1 cellular context compared by ENCODE assay signal in the genomic region with DNA sequence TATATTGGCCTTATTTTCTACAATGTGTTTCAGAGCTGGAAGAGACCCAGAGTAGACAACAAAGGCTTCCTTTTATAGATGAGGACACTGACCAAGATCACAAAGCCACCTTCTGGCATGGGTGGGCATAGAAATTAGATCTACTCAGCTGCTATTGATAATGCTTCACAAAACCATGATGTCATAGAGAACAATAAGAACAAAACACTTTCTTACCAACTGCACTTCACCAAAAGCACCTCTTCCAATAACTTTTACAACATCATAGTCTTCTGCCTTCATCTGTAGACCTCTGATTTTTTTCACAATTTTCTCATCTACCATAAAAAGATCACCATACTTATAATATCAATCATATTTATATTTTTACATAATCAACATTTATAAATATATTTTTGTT.
TF ChIP-seq lines count a peak whose summit lies in the region.

No MANE protein-coding gene starts in this region.

TF ChIP-seq in WTC11, 78 proteins besides CTCF, POLR2A, EP300 and RAD21 (continued from another document):
- no peak for TF ChIP-seq TEAD4 (CRISPR knock-in tag; IDR thresholded peaks at IDR 0.05)
- TF ChIP-seq GRHL2 (CRISPR knock-in tag; IDR thresholded peaks at IDR 0.05; ENCODE audit: insufficient replicate concordance, severe bottlenecking): no peak
- TF ChIP-seq, protein P1, sequence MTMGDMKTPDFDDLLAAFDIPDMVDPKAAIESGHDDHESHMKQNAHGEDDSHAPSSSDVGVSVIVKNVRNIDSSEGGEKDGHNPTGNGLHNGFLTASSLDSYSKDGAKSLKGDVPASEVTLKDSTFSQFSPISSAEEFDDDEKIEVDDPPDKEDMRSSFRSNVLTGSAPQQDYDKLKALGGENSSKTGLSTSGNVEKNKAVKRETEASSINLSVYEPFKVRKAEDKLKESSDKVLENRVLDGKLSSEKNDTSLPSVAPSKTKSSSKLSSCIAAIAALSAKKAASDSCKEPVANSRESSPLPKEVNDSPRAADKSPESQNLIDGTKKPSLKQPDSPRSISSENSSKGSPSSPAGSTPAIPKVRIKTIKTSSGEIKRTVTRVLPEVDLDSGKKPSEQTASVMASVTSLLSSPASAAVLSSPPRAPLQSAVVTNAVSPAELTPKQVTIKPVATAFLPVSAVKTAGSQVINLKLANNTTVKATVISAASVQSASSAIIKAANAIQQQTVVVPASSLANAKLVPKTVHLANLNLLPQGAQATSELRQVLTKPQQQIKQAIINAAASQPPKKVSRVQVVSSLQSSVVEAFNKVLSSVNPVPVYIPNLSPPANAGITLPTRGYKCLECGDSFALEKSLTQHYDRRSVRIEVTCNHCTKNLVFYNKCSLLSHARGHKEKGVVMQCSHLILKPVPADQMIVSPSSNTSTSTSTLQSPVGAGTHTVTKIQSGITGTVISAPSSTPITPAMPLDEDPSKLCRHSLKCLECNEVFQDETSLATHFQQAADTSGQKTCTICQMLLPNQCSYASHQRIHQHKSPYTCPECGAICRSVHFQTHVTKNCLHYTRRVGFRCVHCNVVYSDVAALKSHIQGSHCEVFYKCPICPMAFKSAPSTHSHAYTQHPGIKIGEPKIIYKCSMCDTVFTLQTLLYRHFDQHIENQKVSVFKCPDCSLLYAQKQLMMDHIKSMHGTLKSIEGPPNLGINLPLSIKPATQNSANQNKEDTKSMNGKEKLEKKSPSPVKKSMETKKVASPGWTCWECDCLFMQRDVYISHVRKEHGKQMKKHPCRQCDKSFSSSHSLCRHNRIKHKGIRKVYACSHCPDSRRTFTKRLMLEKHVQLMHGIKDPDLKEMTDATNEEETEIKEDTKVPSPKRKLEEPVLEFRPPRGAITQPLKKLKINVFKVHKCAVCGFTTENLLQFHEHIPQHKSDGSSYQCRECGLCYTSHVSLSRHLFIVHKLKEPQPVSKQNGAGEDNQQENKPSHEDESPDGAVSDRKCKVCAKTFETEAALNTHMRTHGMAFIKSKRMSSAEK (CRISPR knock-in tag; IDR thresholded peaks at IDR 0.05; ENCODE audit: borderline replicate concordance): no peak
- no peak for TF ChIP-seq GTF2I (CRISPR knock-in tag; conservative IDR thresholded peaks at IDR 0.05)
- no peak for TF ChIP-seq JUN (CRISPR knock-in tag; IDR thresholded peaks at IDR 0.05)
